Comparison of ENCODE assay signal across 8 cellular contexts in the genomic region with DNA sequence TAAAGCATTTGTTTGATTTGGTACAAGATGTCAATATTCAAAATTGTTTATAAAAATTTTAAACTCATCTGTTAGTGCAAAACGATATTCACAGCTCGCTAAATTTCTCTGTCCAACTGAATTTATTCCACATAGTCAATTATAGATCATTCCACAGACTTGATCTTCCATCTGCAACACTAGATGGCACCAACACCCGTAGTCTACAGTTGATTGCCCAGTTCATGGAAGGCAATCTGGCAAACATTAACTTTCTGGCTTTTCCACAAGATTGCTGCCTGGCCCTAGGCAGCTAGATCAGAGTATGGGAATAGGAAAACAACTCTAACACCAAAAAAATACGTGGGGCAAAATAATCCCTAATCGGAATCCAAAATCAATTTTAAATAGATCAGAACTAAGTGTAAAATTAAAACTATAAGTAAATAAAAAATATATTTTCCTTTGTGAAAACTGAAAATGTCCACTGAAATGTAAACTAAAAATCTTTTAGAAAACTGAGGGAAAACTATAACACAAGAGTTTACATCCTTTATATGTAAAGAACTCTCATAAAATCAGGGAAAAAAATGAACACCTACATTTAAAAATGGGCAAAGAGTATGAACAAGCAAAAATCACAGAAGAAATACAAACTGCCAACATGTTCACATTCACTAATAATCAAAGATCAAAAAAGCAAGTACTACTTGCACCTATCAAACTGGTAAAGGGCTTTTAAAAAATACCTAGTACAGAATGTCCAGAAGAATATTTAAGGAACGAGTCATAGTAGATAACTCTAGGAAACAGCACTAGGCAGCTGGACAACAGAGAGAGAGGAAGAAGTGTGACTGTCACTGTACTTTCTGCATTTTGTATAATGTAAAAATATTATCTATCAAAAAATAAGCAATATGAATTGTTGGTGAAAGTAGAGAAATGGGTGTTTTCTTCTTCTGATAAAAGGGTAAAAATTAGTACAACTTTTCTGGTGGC.
A peak's percentile ranks its signal among the peaks of the same experiment; 100 is the strongest.
DNase-seq lines count a peak whose midpoint lies in the region; ATAC-seq, FAIRE-seq and TF ChIP-seq lines count a peak whose summit lies in the region.

No MANE protein-coding gene starts in this region.

- peaks cover 21% of the 10 kb centered on the region; the same call in 1 of the 2 replicates for H3K36me3 ChIP-seq in DND-41 (ENCODE audit: insufficient read depth, low read length)

- H3K79me2 ChIP-seq in DND-41 (ENCODE audit: insufficient read depth, low read length), result peaks cover 100% of the 10 kb centered on the region

- H3K27me3 ChIP-seq in DND-41 (ENCODE audit: insufficient read depth, low read length, poor library complexity) (no peaks in the 10 kb centered on the region), HL-60 (ENCODE audit: insufficient read depth, poor library complexity, severe bottlenecking) (no peaks in the 10 kb centered on the region)

- H3K4me3 ChIP-seq in DND-41 (ENCODE audit: low read depth in 1 of 2, low read length in 2 of 2), result no peak overlapping the region
- no peak overlapping the region for H3K4me3 ChIP-seq in HL-60 (replicated peaks; ENCODE audit: insufficient read depth, low read length)

- ATAC-seq in DND-41 (ENCODE audit: insufficient read depth, low read depth), result peak; percentile 65; the same call in 2 of the 3 replicates

- no peaks in the 10 kb centered on the region for H3K9me3 ChIP-seq in DND-41 (ENCODE audit: insufficient read depth, low read length, severe bottlenecking)

- peaks cover 26% of the 10 kb centered on the region for H3K4me1 ChIP-seq in DND-41 (ENCODE audit: insufficient read depth, low read length)

- DNase-seq in DND-41 (peak; percentile 47), HL-60 (ENCODE audit: low read depth in 1 of 2, low spot score in 1 of 2) (peak; percentile 43 to 58), RWPE1 (ENCODE audit: low spot score) (peak; percentile 56), T47D (ENCODE audit: low read depth in 1 of 2, low spot score in 1 of 2) (peak; percentile 7 to 71), DMS79 (lab: John Stamatoyannopoulos, UW) (no peak), 8988T (no peak)
- DNase-seq in stimulated activated CD4-positive, alpha-beta T cell treated with anti-CD3 and anti-CD28 coated beads, Interleukin-2, amount 100 ng/mL, for 4 hours (ENCODE audit: low read depth), result peak; percentile 29

- POLR2A ChIA-PET in RWPE1 (lab: Yijun Ruan, JAX; ENCODE audit: low non-redundant PET), result interaction anchor here (0.5 kb wide), 1 partner anchor 38 kb away, joined by 3 read pairs; no protein-coding TSS in a partner anchor

- no peak overlapping the region for H3K4me2 ChIP-seq in DND-41 (ENCODE audit: insufficient read depth, low read length)

- no peak overlapping the region for H2AFZ ChIP-seq in DND-41 (ENCODE audit: low read depth, low read length)

- FAIRE-seq in islet of Langerhans (lab: Jason Lieb, UNC), result peak; percentile 90

- H3K27ac ChIP-seq in DND-41 (ENCODE audit: low read length) (no peak overlapping the region), HL-60 (replicated peaks) (no peak overlapping the region), RWPE1 (no peak overlapping the region)

- in situ Hi-C loops in T47D (cut with HindIII; ENCODE audit: low pct_unique_long_range_greater_than_20kb, low sequenced_read_pairs), result no loop called here

- CTCF ChIA-PET in RWPE1 (lab: Yijun Ruan, JAX), result interaction anchor here (0.6 to 2.5 kb wide), 10 partner anchors 16 to 173 kb away, joined by 3 to 14 read pairs (median 4); no protein-coding TSS in a partner anchor

- peaks cover 48% of the 10 kb centered on the region for H4K20me1 ChIP-seq in DND-41 (ENCODE audit: insufficient read depth, low read length)

- no peak overlapping the region for H3K9ac ChIP-seq in DND-41 (ENCODE audit: low read depth, low read length)

- peak; percentile 74 for TF ChIP-seq CTCF in DND-41 (IDR thresholded peaks at IDR 0.05; ENCODE audit: borderline replicate concordance, extremely low read depth, low read length, poor library complexity, severe bottlenecking)
- TF ChIP-seq CTCF in HL-60 (IDR thresholded peaks at IDR 0.05; ENCODE audit: insufficient read depth, low read length), result peak; percentile 15
- peak; percentile 76 for TF ChIP-seq CTCF in RWPE1 (conservative IDR thresholded peaks at IDR 0.05; ENCODE audit: low read depth)

Comparison
In these comparisons a context has a peak if more than half of its experiments do, and no peak if none do; other contexts are left out.
1. DNase-seq: peak in DND-41 (single experiment), HL-60 (2 of 2), RWPE1 (single experiment), T47D (2 of 2) and stimulated activated CD4-positive, alpha-beta T cell treated with anti-CD3 and anti-CD28 coated beads, Interleukin-2, amount 100 ng/mL, for 4 hours (single experiment); none in DMS79 (single experiment) and 8988T (single experiment).
2. CTCF ChIP-seq: peak in every context shown above with its lines; median percentile 76 in RWPE1; 74 in DND-41; 15 in HL-60.